In genomic region chr12:47779943-47780504, GRCh38 we compare ENCODE assay signal across 2 cellular contexts.
TF ChIP-seq lines count a peak whose summit lies in the region.

No MANE protein-coding gene starts in this region.

TF ChIP-seq in IMR-90, 13 proteins besides CTCF, POLR2A, EP300 and RAD21:
- TF ChIP-seq MAZ (IDR thresholded peaks at IDR 0.05; ENCODE audit: borderline replicate concordance, low read depth, low read length) (no peak), MAFK (IDR thresholded peaks at IDR 0.05; ENCODE audit: low read depth, low read length) (peak; percentile 86)

TF ChIP-seq in K562, 482 proteins besides CTCF, POLR2A, EP300 and RAD21:
- TF ChIP-seq ARNT (IDR thresholded peaks at IDR 0.05) (no peak), MAFK (IDR thresholded peaks at IDR 0.05; ENCODE audit: low read length) (peak; percentile 37; the same call in 1 of the 2 replicates), GATAD2A (IDR thresholded peaks at IDR 0.05) (no peak), ZNF431 (CRISPR knock-in tag; IDR thresholded peaks at IDR 0.05) (no peak), ZBTB5 (IDR thresholded peaks at IDR 0.05) (no peak), C11orf30 (IDR thresholded peaks at IDR 0.05; ENCODE audit: low read depth) (peak; percentile 35; the same call in 1 of the 2 replicates), FOXJ2 (tag; IDR thresholded peaks at IDR 0.05) (no peak), MAFG (tag; conservative IDR thresholded peaks at IDR 0.05) (0 out of 2 replicates have a peak, but pooled peaks have one; percentile 5), E2F8 (IDR thresholded peaks at IDR 0.05; ENCODE audit: low read depth, partially characterized antibody) (no peak), MAFF (IDR thresholded peaks at IDR 0.05; ENCODE audit: low read length) (peak; percentile 19; the same call in 1 of the 2 replicates), NFXL1 (CRISPR knock-in tag; IDR thresholded peaks at IDR 0.05) (no peak), TAF15 (IDR thresholded peaks at IDR 0.05; ENCODE audit: low read depth, low read length) (0 out of 2 replicates have a peak, but pooled peaks have one; percentile 49), RBFOX2 (IDR thresholded peaks at IDR 0.05; ENCODE audit: low read depth, low read length) (peak; percentile 52), POLR2G (IDR thresholded peaks at IDR 0.05; ENCODE audit: low read depth, low read length) (peak; percentile 70), ZNF316 (IDR thresholded peaks at IDR 0.05) (peak; percentile 46; the same call in 1 of the 2 replicates), MTA2 (IDR thresholded peaks at IDR 0.05; ENCODE audit: low read depth) (no peak), ZBTB49 (CRISPR knock-in tag; IDR thresholded peaks at IDR 0.05; ENCODE audit: borderline replicate concordance) (no peak), HMBOX1 (IDR thresholded peaks at IDR 0.05) (no peak), MAZ (CRISPR knock-in tag; conservative IDR thresholded peaks at IDR 0.05 in 1 of 2, IDR thresholded peaks at IDR 0.05 in 1 of 2) (no peak), KLF1 (tag; IDR thresholded peaks at IDR 0.05) (no peak), PHB2 (IDR thresholded peaks at IDR 0.05; ENCODE audit: low read depth) (no peak), E2F5 (CRISPR knock-in tag; IDR thresholded peaks at IDR 0.05) (0 out of 2 replicates have a peak, but pooled peaks have one; percentile 40), ZNF407 (IDR thresholded peaks at IDR 0.05; ENCODE audit: low read depth) (no peak)
